ENCODE assay signal across 12 cellular contexts in genomic region chr15:93035092-93035915, GRCh38. TPM values are rescaled to one million over a fixed set of nuclear protein-coding genes. Genes with fewer than 3 reads are reported as not detected.
DNase-seq lines count a peak whose midpoint lies in the region; ATAC-seq and TF ChIP-seq lines count a peak whose summit lies in the region.
"Had no signal": no experiment of that assay in that cellular context is flagged by ENCODE, and none has a peak within 500 bp of the region (broad histone marks: within the 10 kb centered on the region; RNA-seq: fewer than 3 reads in every experiment).

No MANE protein-coding gene starts in this region.

- H3K27ac ChIP-seq in GM23338 (ENCODE audit: low read depth) (no peak overlapping the region), RWPE2 (ENCODE audit: poor library complexity, severe bottlenecking) (no peak overlapping the region), neuronal stem cell (replicated peaks; ENCODE audit: low read length) (no peak overlapping the region), gastroesophageal sphincter (no peak overlapping the region)

- H3K4me1 ChIP-seq in GM23338 (ENCODE audit: insufficient read depth) (no peaks in the 10 kb centered on the region), RWPE2 (ENCODE audit: insufficient read depth, poor library complexity, severe bottlenecking) (no peaks in the 10 kb centered on the region), neuronal stem cell (ENCODE audit: control insufficient read depth in 2 of 2, insufficient read depth in 1 of 2, low read depth in 1 of 2, low read length in 2 of 2) (peaks cover 9 to 25% of the 10 kb centered on the region in 2 donors), gastroesophageal sphincter (peaks cover 0 to 41% (median 17%) of the 10 kb centered on the region in 3 donors)

- H3K27me3 ChIP-seq in GM23338 (ENCODE audit: insufficient read depth) (no peaks in the 10 kb centered on the region), RWPE2 (ENCODE audit: insufficient read depth, poor library complexity, severe bottlenecking) (no peaks in the 10 kb centered on the region), neuronal stem cell (ENCODE audit: control insufficient read depth in 3 of 3, insufficient read depth in 3 of 3, low read depth in 1 of 3, low read length in 3 of 3) (no peaks in the 10 kb centered on the region), gastroesophageal sphincter (no peaks in the 10 kb centered on the region)

- no peak overlapping the region; the same call in 1 of the 2 replicates for H3K27ac Mint-ChIP-seq in GM23338
- H3K27ac Mint-ChIP-seq: CD4-positive, alpha-beta T cell had no signal

- H3K79me1 ChIP-seq in neuronal stem cell (ENCODE audit: low read depth, low read length): peaks cover 2% of the 10 kb centered on the region

- no CpG with 5 or more reads among the region's 18 CpGs for WGBS in neuronal stem cell (ENCODE audit: extremely low coverage in 2 of 2, insufficient read length in 2 of 2, insufficient replicate concordance in 1 of 2), 2 donors
- 74 to 85% methylated on average over 11 to 13 of the region's 18 CpGs for WGBS in gastroesophageal sphincter (ENCODE audit: low coverage in 1 of 2), 2 donors

- no peak overlapping the region for H4K91ac ChIP-seq in neuronal stem cell (ENCODE audit: low read depth, low read length, poor library complexity)

- H3K9ac ChIP-seq in neuronal stem cell (ENCODE audit: low read depth, low read length, poor library complexity): no peak overlapping the region

- H2BK5ac ChIP-seq in neuronal stem cell (ENCODE audit: low read length): peak overlapping the region; percentile 1

- H3K27me3 Mint-ChIP-seq in GM23338 (ENCODE audit: insufficient read depth, low read depth, poor library complexity): peaks cover 13% of the 10 kb centered on the region

- H3K23ac ChIP-seq in neuronal stem cell (ENCODE audit: low read depth, low read length, poor library complexity): no peak overlapping the region

- peaks cover 16% of the 10 kb centered on the region for H3K9me3 Mint-ChIP-seq in GM23338
- H3K9me3 Mint-ChIP-seq: CD4-positive, alpha-beta T cell; natural killer cell had no signal

- H3K36me3 ChIP-seq in GM23338 (ENCODE audit: insufficient read depth) (no peaks in the 10 kb centered on the region), RWPE2 (ENCODE audit: low read depth) (no peaks in the 10 kb centered on the region), neuronal stem cell (replicated peaks in 1 of 2; ENCODE audit: control insufficient read depth in 2 of 2, insufficient read depth in 2 of 2, low read length in 2 of 2) (no peaks in the 10 kb centered on the region), gastroesophageal sphincter (no peaks in the 10 kb centered on the region)

- no peak for TF ChIP-seq CTCF in GM23338 (conservative IDR thresholded peaks at IDR 0.05; ENCODE audit: low read depth in 2 of 2)
- no peak for TF ChIP-seq CTCF in RWPE2 (IDR thresholded peaks at IDR 0.05; ENCODE audit: poor library complexity, severe bottlenecking)
- TF ChIP-seq CTCF in gastroesophageal sphincter (IDR thresholded peaks at IDR 0.05): no peak

- no peak overlapping the region for H2AFZ ChIP-seq in GM23338
- no peak overlapping the region for H2AFZ ChIP-seq in neuronal stem cell (ENCODE audit: low read length)

- no peak overlapping the region for H3K4me3 ChIP-seq in GM23338
- no peak overlapping the region for H3K4me3 ChIP-seq in RWPE2 (ENCODE audit: severe bottlenecking)
- no peak overlapping the region for H3K4me3 ChIP-seq in neuronal stem cell (ENCODE audit: low read length in 2 of 2)
- H3K4me3 ChIP-seq in gastroesophageal sphincter: no peak overlapping the region

- no peak overlapping the region for H2BK15ac ChIP-seq in neuronal stem cell (ENCODE audit: low read length)

- ATAC-seq in GM18505 (IDR thresholded peaks at IDR 0.05; ENCODE audit: unreplicated experiment) (peak; percentile 16), GM23338 (peak; percentile 10), RWPE2 (ENCODE audit: low read depth) (no peak), gastroesophageal sphincter (no peak)

- no peak overlapping the region for H3K14ac ChIP-seq in neuronal stem cell (ENCODE audit: low read length)

- H3K9me3 ChIP-seq in RWPE2 (ENCODE audit: severe bottlenecking) (no peaks in the 10 kb centered on the region), neuronal stem cell (replicated peaks in 1 of 2; ENCODE audit: control insufficient read depth in 2 of 2, insufficient read depth in 1 of 2, low read depth in 1 of 2, low read length in 2 of 2) (peaks cover 0 to 7% of the 10 kb centered on the region in 2 donors), gastroesophageal sphincter (no peaks in the 10 kb centered on the region)

- TF ChIP-seq POLR2A in GM18505 (IDR thresholded peaks at IDR 0.05; ENCODE audit: borderline replicate concordance, extremely low read depth, insufficient read depth, insufficient read length): no peak
- no peak for TF ChIP-seq POLR2A in gastroesophageal sphincter (IDR thresholded peaks at IDR 0.05)

- no peak overlapping the region for H4K8ac ChIP-seq in neuronal stem cell (ENCODE audit: low read depth, low read length)

- H3K18ac ChIP-seq in neuronal stem cell (ENCODE audit: low read length): peak overlapping the region; percentile 57

- H3K4me2 ChIP-seq in GM23338 (no peak overlapping the region), neuronal stem cell (ENCODE audit: insufficient read depth, low read length, poor library complexity, severe bottlenecking) (no peak overlapping the region)

- no peaks in the 10 kb centered on the region for H3F3A ChIP-seq in GM23338 (replicated peaks; ENCODE audit: low read depth)

- H2BK12ac ChIP-seq in neuronal stem cell (ENCODE audit: low read length): no peak overlapping the region

- no peaks in the 10 kb centered on the region for H3K9me2 ChIP-seq in GM23338 (ENCODE audit: insufficient read depth)

- H3K36me3 Mint-ChIP-seq in GM23338 (ENCODE audit: low read depth): peaks cover 18% of the 10 kb centered on the region; the same call in 2 of the 3 replicates
- H3K36me3 Mint-ChIP-seq: natural killer cell had no signal

- DNase-seq in GM23338 (ENCODE audit: low spot score): no peak
- DNase-seq in RWPE2 (ENCODE audit: low spot score): peak; percentile 62
- DNase-seq in neuronal stem cell (ENCODE audit: low spot score): no peak
- DNase-seq in stimulated activated CD4-positive, alpha-beta T cell treated with anti-CD3 and anti-CD28 coated beads, Interleukin-2, amount 100 ng/mL, for 24 hours: no peak
- no peak for DNase-seq in activated CD4-positive, alpha-beta T cell treated with anti-CD3 and anti-CD28 coated beads, Interleukin-2, amount 50 U/mL, for 48 hours
- no peak for DNase-seq in DMS153 treated with DMSO at 0.1 percent for 48 hours (lab: John Stamatoyannopoulos, UW; ENCODE audit: unreplicated experiment)
- DNase-seq: natural killer cell, NCI-H187 treated with DMSO at 0.1 percent for 48 hours had no signal

- no peak overlapping the region for H2BK120ac ChIP-seq in neuronal stem cell (ENCODE audit: low read depth, low read length)

- H4K20me1 ChIP-seq in GM23338 (replicated peaks; ENCODE audit: insufficient read depth): no peaks in the 10 kb centered on the region; the same call in 1 of the 2 replicates

- no peak for TF ChIP-seq EP300 in gastroesophageal sphincter (IDR thresholded peaks at IDR 0.05)

- no peaks in the 10 kb centered on the region for H3K79me2 ChIP-seq in GM23338 (replicated peaks; ENCODE audit: insufficient read depth)

- peak overlapping the region; percentile 88 for H2AK5ac ChIP-seq in neuronal stem cell (ENCODE audit: low read depth, low read length)

- H3K4me1 Mint-ChIP-seq in GM23338: peaks cover 9% of the 10 kb centered on the region

- H3K4me3 Mint-ChIP-seq in GM23338: no peak overlapping the region

- H3K4ac ChIP-seq in neuronal stem cell (ENCODE audit: low read length): no peak overlapping the region

TF ChIP-seq in GM23338, 12 proteins besides CTCF, POLR2A, EP300 and RAD21:
- no peak for TF ChIP-seq STAT1 (IDR thresholded peaks at IDR 0.05; ENCODE audit: unreplicated experiment)
- no peak for TF ChIP-seq EZH2phosphoT487 (IDR thresholded peaks at IDR 0.05; ENCODE audit: unreplicated experiment)
- no peak for TF ChIP-seq ZNF114 (CRISPR knock-in tag; IDR thresholded peaks at IDR 0.05)
- no peak for TF ChIP-seq NANOG (IDR thresholded peaks at IDR 0.05; ENCODE audit: borderline replicate concordance)
- no peak for TF ChIP-seq CREB1 (CRISPR knock-in tag; IDR thresholded peaks at IDR 0.05; ENCODE audit: low read depth)
TF ChIP-seq in GM23338: peak in this region for 0.

RNA-seq across cellular contexts. Expression of gene RGMA, which starts 53.7 kb away (rescaled TPM):
- total RNA-seq in GM23338 (2014; rRNA removed; shearing (Covaris generic)): 24.6 and 34.2 TPM in 2 replicates
- polyA plus RNA-seq in GM23338 (2016; fragmentation: Nextera tagmentation; extraction: Ambion mirVana): 36.5 and 36.6 TPM in 2 replicates
- 196 TPM for polyA plus RNA-seq in neuronal stem cell (2013, experiment 1 of 2)
- polyA plus RNA-seq in neuronal stem cell (2013, experiment 2 of 2): 194 TPM
- total RNA-seq in gastroesophageal sphincter: 100 to 1,000 TPM in 2 of 4 donors, 10 to 100 TPM in 2; 99.0 to 307 (median 112) TPM
- total RNA-seq: CD4-positive, alpha-beta T cell; natural killer cell; T-helper 2 cell treated with Interferon-gamma antibody and Interleukin-4, amounts not matched to agents 100 ng/mL and 5 ng/mL, for 36 hours had no signal

Comparison
In these comparisons a context has a peak if more than half of its experiments do, and no peak if none do; other contexts are left out.
1. ATAC-seq: peak in GM18505 (single experiment) and GM23338 (single experiment); none in RWPE2 (single experiment) and gastroesophageal sphincter (single experiment).